ENCODE assay signal across 1 cellular context in genomic region chr21:33684923-33685560, GRCh38.
TF ChIP-seq lines count a peak whose summit lies in the region.

No MANE protein-coding gene starts in this region.

TF ChIP-seq in GM23338, 12 proteins besides CTCF, POLR2A, EP300 and RAD21 (continued from another document):
- TF ChIP-seq REST (IDR thresholded peaks at IDR 0.05; ENCODE audit: unreplicated experiment) (no peak), POLR2AphosphoS5 (IDR thresholded peaks at IDR 0.05; ENCODE audit: low read depth) (no peak), ZNF114 (CRISPR knock-in tag; IDR thresholded peaks at IDR 0.05) (0 out of 2 replicates have a peak, but pooled peaks have one; percentile 75), EZH2phosphoT487 (IDR thresholded peaks at IDR 0.05; ENCODE audit: unreplicated experiment) (no peak), ZNF331 (CRISPR knock-in tag; IDR thresholded peaks at IDR 0.05; ENCODE audit: low read depth) (no peak), JUNB (IDR thresholded peaks at IDR 0.05; ENCODE audit: unreplicated experiment) (no peak), ETS1 (IDR thresholded peaks at IDR 0.05) (no peak)
TF ChIP-seq in GM23338: peak in this region for 1.
